In genomic region chr2:191436368-191437055, GRCh38 we compare ENCODE assay signal across 18 cellular contexts.
DNase-seq lines count a peak whose midpoint lies in the region; ATAC-seq, FAIRE-seq and TF ChIP-seq lines count a peak whose summit lies in the region.
"Had no signal": no experiment of that assay in that cellular context is flagged by ENCODE, and none has a peak within 500 bp of the region (broad histone marks: within the 10 kb centered on the region; RNA-seq: fewer than 3 reads in every experiment).

No MANE protein-coding gene starts in this region.

- peak; percentile 69 for DNase-seq in KBM-7
- peak; percentile 62 for DNase-seq in SIG-M5 (lab: John Stamatoyannopoulos, UW)
- no peak for DNase-seq in left colon
- DNase-seq in small intestine = peak; percentile 40
- DNase-seq in NCI-H1436 treated with DMSO at 0.1 percent for 48 hours (lab: John Stamatoyannopoulos, UW) = no peak
- DNase-seq in NCI-H446 (lab: John Stamatoyannopoulos, UW) = no peak
- no peak for DNase-seq in stomach
- DNase-seq: activated CD4-positive, alpha-beta T cell treated with anti-CD3 and anti-CD28 coated beads, Interleukin-2, amount 10 ng/mL, durations not matched to agents 24 days and 14 days; activated naive CD4-positive, alpha-beta T cell treated with anti-CD3 and anti-CD28 coated beads, Interleukin-2, amount 50 U/mL, for 16 hours; C1 segment of cervical spinal cord; DMS79; dorsolateral prefrontal cortex; GOT3; kidney; NCI-H748 treated with DMSO at 0.1 percent for 48 hours; T-helper 9 cell had no signal

- no peak for TF ChIP-seq EP300 in stomach (IDR thresholded peaks at IDR 0.05)

- intact Hi-C loops in left colon (cut with DNase I, micrococcal nuclease) = no loop called here
- intact Hi-C loops in stomach (cut with DNase I; ENCODE audit: low total_unique reads) = no loop called here

- no peak for FAIRE-seq in small intestine (lab: Jason Lieb, UNC)
- FAIRE-seq: kidney had no signal

- in situ Hi-C loops in KBM-7 (cut with MboI; ENCODE audit: low pct_unique_long_range_greater_than_20kb, low sequenced_read_pairs) = no loop called here

- no peak overlapping the region for H3K4me3 ChIP-seq in small intestine (ENCODE audit: low read depth in 1 of 2, low read length in 2 of 2)
- H3K4me3 ChIP-seq in stomach = no peak overlapping the region
- H3K4me3 ChIP-seq: dorsolateral prefrontal cortex, hepatocyte, prostate gland had no signal

- TF ChIP-seq POLR2A in stomach (IDR thresholded peaks at IDR 0.05) = no peak

- WGBS in small intestine, 3 donors = 60 to 62% (median 60%) methylated on average over 6 of the region's 6 CpGs
- 54 to 71% (median 66%) methylated on average over 6 of the region's 6 CpGs for WGBS in stomach, 5 donors

- H3K4me1 ChIP-seq in small intestine (ENCODE audit: control insufficient read depth in 2 of 2, insufficient read depth in 1 of 2, low read depth in 1 of 2, low read length in 1 of 2) (peaks cover 0 to 4% of the 10 kb centered on the region in 2 donors), stomach (no peaks in the 10 kb centered on the region)
- H3K4me1 ChIP-seq: prostate gland had no signal

- peak; percentile 90 for ATAC-seq in left colon

- no peak overlapping the region for H3K27ac ChIP-seq in small intestine (ENCODE audit: low read depth in 1 of 2, low read length in 1 of 2)
- H3K27ac ChIP-seq in stomach = no peak overlapping the region
- H3K27ac ChIP-seq: hepatocyte, prostate gland had no signal

- no peak for TF ChIP-seq CTCF in stomach (IDR thresholded peaks at IDR 0.05)

- H3K27me3 ChIP-seq in small intestine (ENCODE audit: control insufficient read depth in 2 of 2, insufficient read depth in 2 of 2, low read length in 2 of 2) = no peaks in the 10 kb centered on the region
- no peaks in the 10 kb centered on the region for H3K27me3 ChIP-seq in stomach
- H3K27me3 ChIP-seq: dorsolateral prefrontal cortex, hepatocyte had no signal

- no peaks in the 10 kb centered on the region for H3K36me3 ChIP-seq in small intestine (ENCODE audit: control insufficient read depth in 2 of 2, insufficient read depth in 2 of 2, low read length in 2 of 2)
- H3K36me3 ChIP-seq in stomach = no peaks in the 10 kb centered on the region
- H3K36me3 ChIP-seq: prostate gland had no signal

- H3K9me3 ChIP-seq in small intestine (ENCODE audit: control insufficient read depth, low read depth) = no peaks in the 10 kb centered on the region
- no peaks in the 10 kb centered on the region for H3K9me3 ChIP-seq in stomach
- H3K9me3 ChIP-seq: prostate gland had no signal

Comparison
In these comparisons a context has a peak if more than half of its experiments do, and no peak if none do; other contexts are left out.
1. DNase-seq: peak in KBM-7 (single experiment), SIG-M5 (single experiment) and small intestine (single experiment); none in left colon (0 of 2), NCI-H1436 treated with DMSO at 0.1 percent for 48 hours (single experiment), NCI-H446 (0 of 2) and stomach (single experiment).